ENCODE assay signal across 18 cellular contexts in genomic region chr2:70014959-70015358, GRCh38. TPM values are rescaled to one million over a fixed set of nuclear protein-coding genes. Genes with fewer than 3 reads are reported as not detected.
DNase-seq lines count a peak whose midpoint lies in the region; ATAC-seq and TF ChIP-seq lines count a peak whose summit lies in the region.
"Had no signal": no experiment of that assay in that cellular context is flagged by ENCODE, and none has a peak within 500 bp of the region (broad histone marks: within the 10 kb centered on the region; RNA-seq: fewer than 3 reads in every experiment).

No MANE protein-coding gene starts in this region.

- peak overlapping the region; percentile 0 to 27 for H3K27ac Mint-ChIP-seq in activated naive CD4-positive, alpha-beta T cell treated with anti-CD3 and anti-CD28 coated beads, Interleukin-2, amount 50 U/mL, for 72 hours
- no peak overlapping the region for H3K27ac Mint-ChIP-seq in HFFc6
- H3K27ac Mint-ChIP-seq: GM23338 had no signal

- H3K27ac ChIP-seq in Karpas-422 (ENCODE audit: low read length), result peak overlapping the region; percentile 47
- H3K27ac ChIP-seq: SJSA1 had no signal

- H4K20me1 ChIP-seq in Karpas-422 (ENCODE audit: insufficient read depth, low read depth, low read length), result no peaks in the 10 kb centered on the region

- H3K27me3 ChIP-seq in Karpas-422 (ENCODE audit: low read length), result no peaks in the 10 kb centered on the region
- H3K27me3 ChIP-seq: BE2C, SJSA1 had no signal

- H3K9me3 ChIP-seq in Karpas-422 (ENCODE audit: low read length), result no peaks in the 10 kb centered on the region
- H3K9me3 ChIP-seq: BE2C, SJSA1 had no signal

- peaks cover 6% of the 10 kb centered on the region; the same call in 1 of the 2 replicates for H3K4me1 Mint-ChIP-seq in HFFc6 (ENCODE audit: low read depth)
- H3K4me1 Mint-ChIP-seq: GM23338 had no signal

- TF ChIP-seq CTCF in HFFc6 (IDR thresholded peaks at IDR 0.05), result no peak
- TF ChIP-seq CTCF in GM20000 (IDR thresholded peaks at IDR 0.05; ENCODE audit: extremely low read depth, missing control alignments), result no peak

- H3K36me3 Mint-ChIP-seq in activated naive CD4-positive, alpha-beta T cell treated with anti-CD3 and anti-CD28 coated beads, Interleukin-2, amount 50 U/mL, for 72 hours, result peaks cover 7 to 42% of the 10 kb centered on the region in 2 donors
- H3K36me3 Mint-ChIP-seq in HFFc6 (ENCODE audit: low read depth), result peaks cover 19% of the 10 kb centered on the region

- H3K27me3 Mint-ChIP-seq in HFFc6 (ENCODE audit: insufficient read depth), result peaks cover 3% of the 10 kb centered on the region; the same call in 1 of the 2 replicates
- H3K27me3 Mint-ChIP-seq: CD4-positive, alpha-beta memory T cell had no signal

- no peak for DNase-seq in activated naive CD4-positive, alpha-beta T cell treated with anti-CD3 and anti-CD28 coated beads, Interleukin-2, amount 50 U/mL, for 72 hours (ENCODE audit: low spot score in 2 of 2)
- no peak for DNase-seq in activated naive CD4-positive, alpha-beta T cell treated with anti-CD3 and anti-CD28 coated beads, Interleukin-2, amount 50 U/mL, for 16 hours
- peak; percentile 53 for DNase-seq in Karpas-422
- no peak for DNase-seq in HFFc6
- no peak for DNase-seq in GM20000 (ENCODE audit: low spot score)
- DNase-seq: BE2C; CD4-positive, alpha-beta memory T cell; DMS79; MM.1S; NCI-H1105; NCI-H1694 treated with DMSO at 0.1 percent for 48 hours; NCI-H446; PC-3 had no signal

- no peak overlapping the region for H2AFZ ChIP-seq in Karpas-422 (ENCODE audit: low read length)
- H2AFZ ChIP-seq: GM23338 had no signal

- peaks cover 27% of the 10 kb centered on the region for H3K4me1 ChIP-seq in Karpas-422 (ENCODE audit: low read length)
- H3K4me1 ChIP-seq: BE2C, SJSA1 had no signal

- H3K4me3 Mint-ChIP-seq in HFFc6, result no peak overlapping the region
- H3K4me3 Mint-ChIP-seq: CD4-positive, alpha-beta memory T cell; GM23338 had no signal

- no peaks in the 10 kb centered on the region for H3K9me2 ChIP-seq in Karpas-422 (replicated peaks; ENCODE audit: insufficient read depth, low read length)

- no peak for ATAC-seq in activated naive CD4-positive, alpha-beta T cell treated with anti-CD3 and anti-CD28 coated beads, Interleukin-2, amount 50 U/mL, for 72 hours
- ATAC-seq in GM18870 (IDR thresholded peaks at IDR 0.05; ENCODE audit: unreplicated experiment) (peak; percentile 58), HG03025 (IDR thresholded peaks at IDR 0.05; ENCODE audit: low FRiP score, unreplicated experiment) (no peak)
- ATAC-seq: GM23338, HepG2, PC-3 had no signal

- peaks cover 0 to 5% of the 10 kb centered on the region in 2 donors for H3K9me3 Mint-ChIP-seq in activated naive CD4-positive, alpha-beta T cell treated with anti-CD3 and anti-CD28 coated beads, Interleukin-2, amount 50 U/mL, for 72 hours
- peaks cover 17% of the 10 kb centered on the region for H3K9me3 Mint-ChIP-seq in HFFc6

- peak overlapping the region; percentile 8; the same call in 1 of the 2 replicates for H3K4me3 ChIP-seq in Karpas-422 (ENCODE audit: low read length)
- H3K4me3 ChIP-seq: GM23338, SJSA1 had no signal

- H3K79me2 ChIP-seq in Karpas-422 (ENCODE audit: low read length), result no peaks in the 10 kb centered on the region

- H3K9ac ChIP-seq in Karpas-422 (ENCODE audit: low read length), result no peak overlapping the region

- H3K4me2 ChIP-seq in Karpas-422 (ENCODE audit: low read depth, low read length, poor library complexity, severe bottlenecking), result peak overlapping the region; percentile 33
- H3K4me2 ChIP-seq: GM23338 had no signal

- H3K36me3 ChIP-seq in Karpas-422 (ENCODE audit: insufficient read depth, low read length), result peaks cover 5% of the 10 kb centered on the region; the same call in 1 of the 2 replicates
- H3K36me3 ChIP-seq: BE2C, SJSA1 had no signal

RNA-seq across cellular contexts. Expression of gene ASPRV1, which starts 53.5 kb away (rescaled TPM):
- total RNA-seq in activated naive CD4-positive, alpha-beta T cell treated with anti-CD3 and anti-CD28 coated beads, Interleukin-2, amount 50 U/mL, for 72 hours, result 1 to 10 TPM; 1.5 TPM
- total RNA-seq in Karpas-422 (2014; rRNA removed; shearing (Covaris generic); ENCODE audit: low replicate concordance), result 0.71 and 1.3 TPM in 2 replicates
- under 1 TPM in 2 of 6 experiments, not detected in 4; 0.07 to 0.15 TPM for total RNA-seq in HFFc6 (2021; fragmentation: NEBNext Ultra II Directional; extraction: Animal tissue kit (Norgen Biotek cat#: 25700))
- total RNA-seq: PC-3 had no signal
